ENCODE assay signal across 27 cellular contexts in genomic region chr5:122778157-122778556, GRCh38. TPM values are rescaled to one million over a fixed set of nuclear protein-coding genes. Genes with fewer than 3 reads are reported as not detected.
DNase-seq lines count a peak whose midpoint lies in the region; ATAC-seq, FAIRE-seq and TF ChIP-seq lines count a peak whose summit lies in the region.
"Had no signal": no experiment of that assay in that cellular context is flagged by ENCODE, and none has a peak within 500 bp of the region (broad histone marks: within the 10 kb centered on the region; RNA-seq: fewer than 3 reads in every experiment).

No MANE protein-coding gene starts in this region.

- DNase-seq in HepG2 (ENCODE audit: low spot score) (no peak), right lobe of liver (no peak), T-helper 17 cell (no peak), memory B cell (ENCODE audit: low spot score in 2 of 2) (no peak), NCI-H1417 (lab: John Stamatoyannopoulos, UW) (no peak), T-helper 9 cell (no peak)
- DNase-seq: activated CD4-positive, alpha-beta T cell treated with anti-CD3 and anti-CD28 coated beads, Interleukin-2, amount 10 ng/mL, durations not matched to agents 24 days and 14 days; activated CD8-positive, alpha-beta memory T cell treated with anti-CD3 and anti-CD28 coated beads, Interleukin-2, amount 10 ng/mL, durations not matched to agents 7 days and 5 days; activated effector memory CD4-positive, alpha-beta T cell treated with Interleukin-2 at 50 U/mL for 16 hours; amniotic stem cell; DMS53; GOT3; kidney glomerular epithelial cell; mammary epithelial cell; NCI-H1694 treated with DMSO at 0.1 percent for 48 hours; NCI-H748 treated with DMSO at 0.1 percent for 48 hours; nephron progenitor cell; SHP77; stimulated activated CD4-positive, alpha-beta T cell treated with anti-CD3 and anti-CD28 coated beads, Interleukin-2, amount 100 ng/mL, for 24 hours; stimulated activated naive CD8-positive, alpha-beta T cell treated with anti-CD3 and anti-CD28 coated beads, Interleukin-15, amount 100 ng/mL, for 72 hours had no signal

- H3K27ac Mint-ChIP-seq in T-helper 17 cell, result peak overlapping the region; percentile 51
- H3K27ac Mint-ChIP-seq in memory B cell, result peak overlapping the region; percentile 92
- H3K27ac Mint-ChIP-seq: activated CD4-positive, alpha-beta T cell treated with anti-CD3 and anti-CD28 coated beads, Interleukin-2, amount 10 ng/mL, durations not matched to agents 24 days and 14 days; activated CD8-positive, alpha-beta memory T cell treated with anti-CD3 and anti-CD28 coated beads, Interleukin-2, amount 10 ng/mL, durations not matched to agents 7 days and 5 days; nephron progenitor cell had no signal

- H3K36me3 ChIP-seq in HepG2 (replicated peaks in 1 of 2; ENCODE audit: control insufficient read depth in 1 of 2, insufficient read depth in 2 of 2, low read length in 2 of 2), result no peaks in the 10 kb centered on the region
- no peaks in the 10 kb centered on the region for H3K36me3 ChIP-seq in right lobe of liver
- H3K36me3 ChIP-seq: esophagus muscularis mucosa, prostate gland had no signal

- BruUV-seq in HepG2 (replicated peaks; lab: Mats Ljungman, UMichigan), result no TSS peak

- POLR2A ChIA-PET in HepG2 (lab: Yijun Ruan, JAX), result no interaction called here

- H3K36me3 Mint-ChIP-seq in T-helper 17 cell (ENCODE audit: low read depth) (peaks cover 2% of the 10 kb centered on the region), memory B cell (peaks cover 30% of the 10 kb centered on the region)

- H3K27ac ChIP-seq in HepG2 (ENCODE audit: extremely low read length, insufficient read depth, low read length) (no peak overlapping the region), right lobe of liver (no peak overlapping the region)
- H3K27ac ChIP-seq: C4-2B, esophagus muscularis mucosa, prostate gland had no signal

- H3K4me3 Mint-ChIP-seq in T-helper 17 cell (peak overlapping the region; percentile 43), memory B cell (peak overlapping the region; percentile 88)
- H3K4me3 Mint-ChIP-seq: activated CD4-positive, alpha-beta T cell treated with anti-CD3 and anti-CD28 coated beads, Interleukin-2, amount 10 ng/mL, durations not matched to agents 24 days and 14 days; activated CD8-positive, alpha-beta memory T cell treated with anti-CD3 and anti-CD28 coated beads, Interleukin-2, amount 10 ng/mL, durations not matched to agents 7 days and 5 days had no signal

- no peak for TF ChIP-seq RAD21 in HepG2 (CRISPR knock-in tag; IDR thresholded peaks at IDR 0.05)

- intact Hi-C loops in HepG2 (cut with micrococcal nuclease; ENCODE audit: unreplicated experiment), result loop anchor here (5.0 kb wide), 1 partner anchor 259 kb away; the partner anchor contains the start of gene PPIC
- intact Hi-C loops in right lobe of liver (cut with DNase I), result loop anchor here in 1 of 2 donors (10.0 kb wide), 1 partner anchor 67 kb away; the partner anchor contains the start of gene SNX24

- no peaks in the 10 kb centered on the region for H3K9me3 Mint-ChIP-seq in memory B cell
- H3K9me3 Mint-ChIP-seq: activated CD4-positive, alpha-beta T cell treated with anti-CD3 and anti-CD28 coated beads, Interleukin-2, amount 10 ng/mL, durations not matched to agents 24 days and 14 days; stimulated activated naive CD8-positive, alpha-beta T cell treated with anti-CD3 and anti-CD28 coated beads, Interleukin-15, amount 100 ng/mL, for 72 hours had no signal

- no peak for ATAC-seq in HepG2
- ATAC-seq in right lobe of liver, result no peak
- ATAC-seq in T-helper 17 cell, result no peak
- no peak for ATAC-seq in memory B cell (ENCODE audit: low read depth)
- no peak for ATAC-seq in HG03196 (IDR thresholded peaks at IDR 0.05; ENCODE audit: unreplicated experiment)
- no peak for ATAC-seq in GM21360 (IDR thresholded peaks at IDR 0.05; ENCODE audit: unreplicated experiment)
- ATAC-seq: activated CD8-positive, alpha-beta memory T cell treated with anti-CD3 and anti-CD28 coated beads, Interleukin-2, amount 10 ng/mL, durations not matched to agents 7 days and 5 days; stimulated activated naive CD8-positive, alpha-beta T cell treated with anti-CD3 and anti-CD28 coated beads, Interleukin-15, amount 100 ng/mL, for 72 hours had no signal

- H3K4me3 ChIP-seq in HepG2 (replicated peaks in 1 of 3; ENCODE audit: insufficient read depth in 1 of 3, low read depth in 2 of 3, low read length in 3 of 3), result no peak overlapping the region
- H3K4me3 ChIP-seq in right lobe of liver, result no peak overlapping the region
- H3K4me3 ChIP-seq: esophagus muscularis mucosa, prostate gland had no signal

- H3K27me3 ChIP-seq in HepG2 (ENCODE audit: control insufficient read depth in 1 of 2, insufficient read depth in 2 of 2, low read length in 2 of 2) (no peaks in the 10 kb centered on the region; a peak in 1 of 5 replicates), right lobe of liver (no peaks in the 10 kb centered on the region)
- H3K27me3 ChIP-seq: esophagus muscularis mucosa had no signal

- WGBS in HepG2 (ENCODE audit: low lambda C conversion rate), result 97% methylated on average over 4 of the region's 4 CpGs
- 83% methylated on average over 4 of the region's 4 CpGs for WGBS in right lobe of liver (ENCODE audit: insufficient coverage, low coverage, low lambda C conversion rate, missing lambda C conversion rate)

- H3K4me1 Mint-ChIP-seq in T-helper 17 cell (peaks cover 33% of the 10 kb centered on the region), memory B cell (peaks cover 29% of the 10 kb centered on the region)

- FAIRE-seq in HepG2 (lab: Jason Lieb, UNC), result no peak
- FAIRE-seq: GM12891, urothelium cell line had no signal

- in situ Hi-C loops in HepG2 (cut with HindIII; ENCODE audit: extremely low pct_ligation_motif_present, low pct_unique_long_range_greater_than_20kb), result no loop called here

- 0 out of 2 replicates have a peak overlapping the region, but pooled peaks have one; percentile 81 for H3K4me2 ChIP-seq in HepG2 (ENCODE audit: low read depth, low read length)

- TF ChIP-seq CTCF in HepG2 (CRISPR knock-in tag; IDR thresholded peaks at IDR 0.05), result no peak
- no peak for TF ChIP-seq CTCF in right lobe of liver (IDR thresholded peaks at IDR 0.05)

- CTCF ChIA-PET in HepG2 (lab: Yijun Ruan, JAX; ENCODE audit: low intra/inter-chr PET ratio, low total read pairs), result no interaction called here

- peaks cover 66% of the 10 kb centered on the region for H3K79me2 ChIP-seq in HepG2 (ENCODE audit: insufficient read depth, low read length)

- TF ChIP-seq EP300 in HepG2 (IDR thresholded peaks at IDR 0.05; ENCODE audit: low read depth in 2 of 2, low read length in 2 of 2) (no peak), HepG2 (CRISPR knock-in tag; IDR thresholded peaks at IDR 0.05; ENCODE audit: borderline replicate concordance) (no peak)

- H3K9ac ChIP-seq in HepG2 (ENCODE audit: insufficient read depth, low read depth, low read length), result no peak overlapping the region

- H3K27me3 Mint-ChIP-seq in T-helper 17 cell (no peaks in the 10 kb centered on the region), memory B cell (no peaks in the 10 kb centered on the region)
- H3K27me3 Mint-ChIP-seq: activated CD8-positive, alpha-beta memory T cell treated with anti-CD3 and anti-CD28 coated beads, Interleukin-2, amount 10 ng/mL, durations not matched to agents 7 days and 5 days; stimulated activated naive CD8-positive, alpha-beta T cell treated with anti-CD3 and anti-CD28 coated beads, Interleukin-15, amount 100 ng/mL, for 72 hours had no signal

- TF ChIP-seq POLR2A in HepG2 (IDR thresholded peaks at IDR 0.05; ENCODE audit: insufficient read depth in 1 of 2, low read depth in 2 of 2, low read length in 2 of 2) (no peak), right lobe of liver (IDR thresholded peaks at IDR 0.05) (no peak)

- peaks cover 13% of the 10 kb centered on the region for H4K20me1 ChIP-seq in HepG2 (ENCODE audit: insufficient read depth, low read length)

- H3K4me1 ChIP-seq in HepG2 (ENCODE audit: insufficient read depth, low read length), result peaks cover 42% of the 10 kb centered on the region
- H3K4me1 ChIP-seq in right lobe of liver, result peaks cover 0 to 21% (median 0%) of the 10 kb centered on the region in 4 donors
- H3K4me1 ChIP-seq: prostate gland had no signal

- H2AFZ ChIP-seq in HepG2 (ENCODE audit: low read length), result no peak overlapping the region

- H3K9me3 ChIP-seq in HepG2 (ENCODE audit: low read length), result no peaks in the 10 kb centered on the region
- H3K9me3 ChIP-seq in right lobe of liver, result no peaks in the 10 kb centered on the region
- H3K9me3 ChIP-seq in T-helper 17 cell (ENCODE audit: control insufficient read depth, low read length, poor library complexity, severe bottlenecking), result no peaks in the 10 kb centered on the region
- H3K9me3 ChIP-seq: esophagus muscularis mucosa, prostate gland had no signal

TF ChIP-seq in HepG2, 621 proteins besides CTCF, POLR2A, EP300 and RAD21 (continues in another document):
- TF ChIP-seq GABPB1 (CRISPR knock-in tag; IDR thresholded peaks at IDR 0.05), result no peak
- TF ChIP-seq ZNF343 (CRISPR knock-in tag; IDR thresholded peaks at IDR 0.05), result no peak
- no peak for TF ChIP-seq ETV5 (CRISPR knock-in tag; IDR thresholded peaks at IDR 0.05; ENCODE audit: borderline replicate concordance)
- no peak for TF ChIP-seq PLRG1 (conservative IDR thresholded peaks at IDR 0.05)

RNA-seq across cellular contexts. Expression of gene SNX2, which starts 3.3 kb away (rescaled TPM):
- total RNA-seq in HepG2 (2016; rRNA removed; fragmentation: Illumina TruSeq; extraction: Trizol) (78.8 and 125 TPM in 2 replicates), right lobe of liver (10 to 100 TPM; 26.7 to 42.0 (median 34.2) TPM), T-helper 17 cell (10 to 100 TPM; 52.4 to 57.4 TPM)
- total RNA-seq in HepG2 (2016; cell fraction: cytosol; rRNA removed; fragmentation: Illumina TruSeq; extraction: Trizol; ENCODE audit: low read depth), result 19.3 and 19.5 TPM in 2 replicates
- 76.7 and 134 TPM in 2 replicates for total RNA-seq in HepG2 (2016; cell fraction: insoluble cytoplasmic fraction; rRNA removed; fragmentation: Illumina TruSeq; extraction: Trizol)
- total RNA-seq in HepG2 (2016; cell fraction: membrane; rRNA removed; fragmentation: Illumina TruSeq; extraction: Trizol), result 28.4 and 35.7 TPM in 2 replicates
- total RNA-seq in HepG2 (2016; cell fraction: nucleus; rRNA removed; fragmentation: Illumina TruSeq; extraction: Trizol), result 40.7 and 47.7 TPM in 2 replicates
- 22.1 and 26.4 TPM in 2 replicates for polyA plus RNA-seq in HepG2 (2011; rRNA removed)
- polyA plus RNA-seq in HepG2 (2011; cell fraction: cytosol; rRNA removed), result 13.5 and 20.2 TPM in 2 replicates
- polyA plus RNA-seq in HepG2 (2011; cell fraction: nucleus; rRNA removed), result 5.3 and 27.3 TPM in 2 replicates
- 36.3 and 44.4 TPM in 2 replicates for polyA plus RNA-seq in HepG2 (2012)
- 8.5 and 9.7 TPM in 2 replicates for polyA plus RNA-seq in HepG2 (2016; cell fraction: cytosol; fragmentation: Illumina TruSeq; extraction: Trizol; ENCODE audit: low read depth)
- polyA plus RNA-seq in HepG2 (2016; cell fraction: insoluble cytoplasmic fraction; fragmentation: Illumina TruSeq; extraction: Trizol; ENCODE audit: low read depth), result 97.7 and 101 TPM in 2 replicates
- 13.4 and 15.8 TPM in 2 replicates for polyA plus RNA-seq in HepG2 (2016; cell fraction: membrane; fragmentation: Illumina TruSeq; extraction: Trizol; ENCODE audit: low read depth)
- 33.7 and 39.0 TPM in 2 replicates for polyA plus RNA-seq in HepG2 (2016; cell fraction: nucleus; fragmentation: Illumina TruSeq; extraction: Trizol; ENCODE audit: insufficient read depth, low read depth)
- polyA minus RNA-seq in HepG2 (2011; rRNA and poly(A)+ RNA removed; ENCODE audit: low replicate concordance), result 43.8 and 116 TPM in 2 replicates
- polyA minus RNA-seq in HepG2 (2011; cell fraction: cytosol; rRNA and poly(A)+ RNA removed), result 30.6 and 33.3 TPM in 2 replicates
- 64.4 and 79.3 TPM in 2 replicates for polyA minus RNA-seq in HepG2 (2011; cell fraction: nucleus; rRNA and poly(A)+ RNA removed)
